19 cellular contexts compared by ENCODE assay signal in genomic region chr16:62853887-62854286, GRCh38.
"Had no signal": no experiment of that assay in that cellular context is flagged by ENCODE, and none has a peak within 500 bp of the region (broad histone marks: within the 10 kb centered on the region; RNA-seq: fewer than 3 reads in every experiment).

No MANE protein-coding gene starts in this region.

- H3K4me1 ChIP-seq: pancreas, stomach, vagina had no signal

- H3K36me3 ChIP-seq: cardiac muscle cell, neutrophil, pancreas, stomach, vagina had no signal

- H3K27ac ChIP-seq: cardiac muscle cell, dorsolateral prefrontal cortex, neutrophil, pancreas, stomach, vagina, VCaP had no signal

- ATAC-seq: left lobe of liver; natural killer cell treated with Interleukin-12 subunit alpha and Interleukin-12 subunit beta and Interleukin-15 and Interleukin-18, amount 100 ng/mL, for 72 hours; pancreas; sciatic nerve; stimulated activated effector memory CD8-positive, alpha-beta T cell treated with anti-CD3 and anti-CD28 coated beads, Interleukin-12 subunit alpha, Interleukin-12 subunit beta, amount 100 ng/mL, for 72 hours had no signal

- H3K9me3 ChIP-seq: neutrophil, stomach, vagina had no signal

- H3K4me3 ChIP-seq: cardiac muscle cell, dorsolateral prefrontal cortex, lung, pancreas, stomach, vagina had no signal

- H3K27me3 ChIP-seq: cardiac muscle cell, dorsolateral prefrontal cortex, neutrophil, pancreas, stomach, vagina had no signal

- DNase-seq: activated CD4-positive, alpha-beta T cell treated with anti-CD3 and anti-CD28 coated beads for 1 hour; activated CD8-positive, alpha-beta memory T cell treated with anti-CD3 and anti-CD28 coated beads for 24 hours; dorsolateral prefrontal cortex; foreskin melanocyte; glutamatergic neuron; kidney; pancreas; stimulated activated CD4-positive, alpha-beta T cell treated with anti-CD3 and anti-CD28 coated beads, Interleukin-4, amount 100 ng/mL, for 24 hours; stomach; trophoblast cell had no signal
